ENCODE assay signal across 8 cellular contexts in genomic region chr2:69893684-69894481, GRCh38. TPM values are rescaled to one million over a fixed set of nuclear protein-coding genes. Genes with fewer than 3 reads are reported as not detected.
DNase-seq lines count a peak whose midpoint lies in the region; ATAC-seq, FAIRE-seq and TF ChIP-seq lines count a peak whose summit lies in the region.

TSS of gene SNRNP27 (plus strand) at chr2:69893956. CDS start at chr2:69893985, 29 bp downstream.

- TF ChIP-seq CTCF in A549 (IDR thresholded peaks at IDR 0.05): no peak
- TF ChIP-seq CTCF in lower lobe of right lung (IDR thresholded peaks at IDR 0.05): no peak

- TF ChIP-seq POLR2A in A549 (IDR thresholded peaks at IDR 0.05; ENCODE audit: low read length): peak; percentile 52

- no peak for FAIRE-seq in A549 (lab: Jason Lieb, UNC)

- WGBS in A549 (ENCODE audit: missing lambda C conversion rate): 1% methylated on average over 31 of the region's 31 CpGs

- H3K4me1 ChIP-seq in A549: peaks cover 8% of the 10 kb centered on the region; the same call in 2 of the 3 replicates
- peaks cover 30% of the 10 kb centered on the region for H3K4me1 ChIP-seq in lower lobe of right lung

- DNase-seq in A549 (ENCODE audit: low read depth in 1 of 2, low spot score in 1 of 2) (peak; percentile 89 to 94), NOMO-1 treated with DMSO at 0.1 percent for 48 hours (lab: John Stamatoyannopoulos, UW; ENCODE audit: unreplicated experiment) (peak; percentile 65), lower lobe of right lung (peak; percentile 78)
- DNase-seq in activated CD8-positive, alpha-beta memory T cell treated with anti-CD3 and anti-CD28 coated beads for 24 hours: peak; percentile 93
- peak; percentile 66 for DNase-seq in effector CD8-positive, alpha-beta T cell (lab: John Stamatoyannopoulos, UW)
- peak; percentile 38 to 70 (median 62) for DNase-seq in stimulated activated CD4-positive, alpha-beta T cell treated with anti-CD3 and anti-CD28 coated beads, TNF-alpha, amount 100 ng/mL, for 1 hour (ENCODE audit: low read depth in 3 of 3, low spot score in 1 of 3)

- H3K4me3 ChIP-seq in A549 (peak within 1 kb of the TSS; percentile 69), lower lobe of right lung (peak within 1 kb of the TSS; percentile 78)

- H3K9me3 ChIP-seq in A549: no peaks in the 10 kb centered on the region
- no peaks in the 10 kb centered on the region for H3K9me3 ChIP-seq in lower lobe of right lung

- no peaks in the 10 kb centered on the region for H3K27me3 ChIP-seq in lower lobe of right lung (ENCODE audit: low read depth)

- no peak; a peak in 1 of 5 replicates for TF ChIP-seq RAD21 in A549 (conservative IDR thresholded peaks at IDR 0.05 in 1 of 2, IDR thresholded peaks at IDR 0.05 in 1 of 2)

- peak within 1 kb of the TSS; percentile 85 for H3K4me2 ChIP-seq in A549

- intact Hi-C loops in lower lobe of right lung (cut with DNase I): no loop called here

- POLR2A ChIA-PET in A549 (lab: Yijun Ruan, JAX): interaction anchor here (0.8 to 1.4 kb wide), 9 partner anchors 11 to 297 kb away, joined by 3 to 17 read pairs (median 3); partner anchors contain the start of genes ANXA4, C2orf42 and MXD1

- peak within 1 kb of the TSS; percentile 75 to 88 for H3K27ac ChIP-seq in A549
- H3K27ac ChIP-seq in lower lobe of right lung: peak within 1 kb of the TSS; percentile 80

- TF ChIP-seq EP300 in A549 (IDR thresholded peaks at IDR 0.05): no peak

- H3K36me3 ChIP-seq in lower lobe of right lung: peaks cover 38% of the 10 kb centered on the region

- CTCF ChIA-PET in A549 (lab: Yijun Ruan, JAX): interaction anchor here (0.6 to 4.7 kb wide), 10 partner anchors 9 to 516 kb away, joined by 3 to 28 read pairs (median 3); no protein-coding TSS in a partner anchor

- peak; percentile 90 to 93 for ATAC-seq in A549
- ATAC-seq in GM18867 (IDR thresholded peaks at IDR 0.05; ENCODE audit: unreplicated experiment): peak; percentile 70
- ATAC-seq in HG03460 (IDR thresholded peaks at IDR 0.05; ENCODE audit: unreplicated experiment): peak; percentile 76
- peak; percentile 88 to 96 for ATAC-seq in lower lobe of right lung

TF ChIP-seq in A549, 52 proteins besides CTCF, POLR2A, EP300 and RAD21 (continues in another document):
- TF ChIP-seq RFX5 (IDR thresholded peaks at IDR 0.05) (no peak), NFE2L2 (conservative IDR thresholded peaks at IDR 0.05; ENCODE audit: low read length) (no peak), FOSL2 (IDR thresholded peaks at IDR 0.05) (peak; percentile 6; the same call in 1 of the 2 replicates), FOSL2 (CRISPR knock-in tag; IDR thresholded peaks at IDR 0.05) (peak; percentile 67), JUN (IDR thresholded peaks at IDR 0.05) (peak; percentile 52 to 90; a peak in 4 of 5 replicates), ZC3H11A (IDR thresholded peaks at IDR 0.05) (peak; percentile 20; the same call in 1 of the 2 replicates), MAZ (IDR thresholded peaks at IDR 0.05; ENCODE audit: borderline replicate concordance, low read depth, low read length) (peak; percentile 27; the same call in 1 of the 2 replicates), HDAC2 (IDR thresholded peaks at IDR 0.05) (peak; percentile 38; the same call in 1 of the 2 replicates), KDM5A (IDR thresholded peaks at IDR 0.05) (peak; percentile 91), REST (IDR thresholded peaks at IDR 0.05) (0 out of 2 replicates have a peak, but pooled peaks have one; percentile 27), E2F6 (IDR thresholded peaks at IDR 0.05; ENCODE audit: borderline replicate concordance, low read depth) (0 out of 2 replicates have a peak, but pooled peaks have one; percentile 36), CHD2 (IDR thresholded peaks at IDR 0.05; ENCODE audit: low read length, partially characterized antibody) (peak; percentile 32), MAFK (IDR thresholded peaks at IDR 0.05; ENCODE audit: partially characterized antibody) (no peak), ZSCAN20 (CRISPR knock-in tag; IDR thresholded peaks at IDR 0.05) (no peak), HOXB13 (CRISPR knock-in tag; IDR thresholded peaks at IDR 0.05; ENCODE audit: low read depth) (no peak), CHD4 (IDR thresholded peaks at IDR 0.05; ENCODE audit: borderline replicate concordance) (no peak), BCL3 (IDR thresholded peaks at IDR 0.05) (peak; percentile 79), MAX (IDR thresholded peaks at IDR 0.05) (peak; percentile 85), RNF2 (IDR thresholded peaks at IDR 0.05; ENCODE audit: borderline replicate concordance, low read depth) (no peak), CEBPB (IDR thresholded peaks at IDR 0.05) (peak in 1 of 2 experiments; percentile 31; a peak in 1 of 4 replicates), RARB (CRISPR knock-in tag; IDR thresholded peaks at IDR 0.05) (no peak), MYC (IDR thresholded peaks at IDR 0.05; ENCODE audit: borderline replicate concordance, low read length) (no peak), ELK1 (IDR thresholded peaks at IDR 0.05; ENCODE audit: low read depth, low read length) (no peak), TFCP2L1 (CRISPR knock-in tag; IDR thresholded peaks at IDR 0.05) (no peak), NPAS2 (CRISPR knock-in tag; IDR thresholded peaks at IDR 0.05; ENCODE audit: borderline replicate concordance) (no peak), RCOR1 (IDR thresholded peaks at IDR 0.05; ENCODE audit: low read depth, low read length) (no peak), SREBF2 (IDR thresholded peaks at IDR 0.05) (no peak), PHF8 (IDR thresholded peaks at IDR 0.05; ENCODE audit: borderline replicate concordance, low read depth) (peak; percentile 94), POLR2AphosphoS2 (conservative IDR thresholded peaks at IDR 0.05; ENCODE audit: low read length) (no peak)

RNA-seq across cellular contexts. Expression of gene SNRNP27, which starts in this region (rescaled TPM):
- 53.0 and 115 TPM in 2 replicates for polyA plus RNA-seq in A549 (2011; rRNA removed)
- polyA plus RNA-seq in A549 (2012; cell fraction: cytosol; rRNA removed): 26.5 and 43.2 TPM in 2 replicates
- 10.7 and 11.1 TPM in 2 replicates for polyA plus RNA-seq in A549 (2012; cell fraction: nucleus; rRNA removed)
- polyA plus RNA-seq in A549 (2017; fragmentation: RNase III; extraction: RNeasy Plus Mini Kit Qiagen cat#74134 plus additional on column Dnase treatment): 90.8 to 97.5 TPM (median 92.1 TPM) in 3 replicates
- polyA minus RNA-seq in A549 (2011; rRNA and poly(A)+ RNA removed): 9.0 and 10.0 TPM in 2 replicates
- 38.7 TPM for total RNA-seq in lower lobe of right lung

Comparison
In these comparisons a context has a peak if more than half of its experiments do, and no peak if none do; other contexts are left out.
1. Peak in every context shown above with its lines: DNase-seq, ATAC-seq, H3K4me3 ChIP-seq and H3K27ac ChIP-seq.